ENCODE assay signal across 8 cellular contexts in genomic region chr11:47564933-47565339, GRCh38. TPM values are rescaled to one million over a fixed set of nuclear protein-coding genes. Genes with fewer than 3 reads are reported as not detected.
DNase-seq lines count a peak whose midpoint lies in the region; ATAC-seq and TF ChIP-seq lines count a peak whose summit lies in the region.

No MANE protein-coding gene starts in this region.

- H3K36me3 ChIP-seq in SK-N-MC (ENCODE audit: insufficient read depth, low read length): no peaks in the 10 kb centered on the region; the same call in 1 of the 2 replicates

- no peak for TF ChIP-seq CTCF in fibroblast of the aortic adventitia (IDR thresholded peaks at IDR 0.05; ENCODE audit: insufficient read depth, low read length)
- TF ChIP-seq CTCF in retinal pigment epithelial cell (conservative IDR thresholded peaks at IDR 0.05; ENCODE audit: low read depth, low read length): no peak

- no peak overlapping the region for H3K27ac ChIP-seq in SK-N-MC

- H3K9me3 ChIP-seq in SK-N-MC (ENCODE audit: low read depth, low read length): no peaks in the 10 kb centered on the region

- H3K9me3 Mint-ChIP-seq in activated CD4-positive, alpha-beta T cell treated with anti-CD3 and anti-CD28 coated beads for 36 hours (ENCODE audit: low read depth): no peaks in the 10 kb centered on the region

- peak overlapping the region; percentile 80 for H3K9ac ChIP-seq in SK-N-MC (ENCODE audit: insufficient read length)

- intact Hi-C loops in activated CD4-positive, alpha-beta T cell treated with anti-CD3 and anti-CD28 coated beads for 36 hours (cut with DNase I, micrococcal nuclease): loop anchor here in 1 of 2 experiments (1.0 kb wide), 3 partner anchors 12 to 77 kb away; partner anchors contain the start of genes CELF1, KBTBD4 and MTCH2

- no peak for DNase-seq in activated CD4-positive, alpha-beta T cell treated with anti-CD3 and anti-CD28 coated beads for 36 hours
- no peak for DNase-seq in activated CD4-positive, alpha-beta T cell treated with anti-CD3 and anti-CD28 coated beads, Interleukin-2, amount 50 U/mL, for 4 hours
- no peak for DNase-seq in SK-N-MC (ENCODE audit: low read depth, low spot score)
- no peak for DNase-seq in fibroblast of the aortic adventitia (ENCODE audit: low read depth)
- DNase-seq in retinal pigment epithelial cell (ENCODE audit: low read depth): no peak
- no peak for DNase-seq in HK-2 (ENCODE audit: unreplicated experiment)

- H3K27me3 Mint-ChIP-seq in activated CD4-positive, alpha-beta T cell treated with anti-CD3 and anti-CD28 coated beads for 36 hours: no peaks in the 10 kb centered on the region

- H3K4me3 ChIP-seq in SK-N-MC (peak overlapping the region; percentile 73), fibroblast of the aortic adventitia (ENCODE audit: low read depth, low read length) (peak overlapping the region; percentile 87), retinal pigment epithelial cell (ENCODE audit: low read length) (peak overlapping the region; percentile 81)

- peak overlapping the region; percentile 82 for H3K27ac Mint-ChIP-seq in activated CD4-positive, alpha-beta T cell treated with anti-CD3 and anti-CD28 coated beads for 36 hours

- H3K36me3 Mint-ChIP-seq in activated CD4-positive, alpha-beta T cell treated with anti-CD3 and anti-CD28 coated beads for 36 hours (ENCODE audit: low read depth): peaks cover 8% of the 10 kb centered on the region

- CTCF ChIA-PET in activated CD4-positive, alpha-beta T cell treated with anti-CD3 and anti-CD28 coated beads for 36 hours (lab: Charles Lee): interaction anchor here (0.6 to 3.0 kb wide), 9 partner anchors 11 to 361 kb away, joined by 3 to 47 read pairs (median 3); partner anchors contain the start of gene CELF1

- no peak for ATAC-seq in activated CD4-positive, alpha-beta T cell treated with anti-CD3 and anti-CD28 coated beads for 36 hours
- ATAC-seq in HG02763 (IDR thresholded peaks at IDR 0.05; ENCODE audit: unreplicated experiment) (no peak), HG02981 (IDR thresholded peaks at IDR 0.05; ENCODE audit: unreplicated experiment) (no peak)

- POLR2A ChIA-PET in activated CD4-positive, alpha-beta T cell treated with anti-CD3 and anti-CD28 coated beads for 36 hours (lab: Charles Lee): interaction anchor here (0.6 to 2.0 kb wide), 5 partner anchors 10 to 55 kb away, joined by 3 to 14 read pairs (median 7); partner anchors contain the start of genes KBTBD4 and NDUFS3

- peaks cover 28% of the 10 kb centered on the region for H3K4me1 Mint-ChIP-seq in activated CD4-positive, alpha-beta T cell treated with anti-CD3 and anti-CD28 coated beads for 36 hours

- peak overlapping the region; percentile 82 for H3K4me3 Mint-ChIP-seq in activated CD4-positive, alpha-beta T cell treated with anti-CD3 and anti-CD28 coated beads for 36 hours

RNA-seq across cellular contexts. Expression of gene PTPMT1, which starts 0.5 kb away (rescaled TPM):
- 10 to 100 TPM; 35.6 to 41.5 TPM for total RNA-seq in activated CD4-positive, alpha-beta T cell treated with anti-CD3 and anti-CD28 coated beads for 36 hours
- 25.6 and 44.1 TPM in 2 replicates for total RNA-seq in fibroblast of the aortic adventitia (ENCODE audit: low replicate concordance)

RNA-seq across cellular contexts. Expression of gene CELF1, which starts 12.0 kb away (rescaled TPM):
- total RNA-seq in activated CD4-positive, alpha-beta T cell treated with anti-CD3 and anti-CD28 coated beads for 36 hours: 100 to 1,000 TPM; 132 to 143 TPM
- 63.2 and 103 TPM in 2 replicates for total RNA-seq in fibroblast of the aortic adventitia (ENCODE audit: low replicate concordance)

RNA-seq across cellular contexts. Expression of gene KBTBD4, which starts 13.8 kb away (rescaled TPM):
- total RNA-seq in activated CD4-positive, alpha-beta T cell treated with anti-CD3 and anti-CD28 coated beads for 36 hours: 10 to 100 TPM; 11.9 to 18.4 TPM
- 28.4 and 29.9 TPM in 2 replicates for total RNA-seq in fibroblast of the aortic adventitia (ENCODE audit: low replicate concordance)

RNA-seq across cellular contexts. Expression of gene NDUFS3, which starts 13.9 kb away (rescaled TPM):
- total RNA-seq in activated CD4-positive, alpha-beta T cell treated with anti-CD3 and anti-CD28 coated beads for 36 hours: 100 to 1,000 TPM in 1 of 2 experiments, 10 to 100 TPM in 1; 96.9 to 108 TPM
- total RNA-seq in fibroblast of the aortic adventitia (ENCODE audit: low replicate concordance): 56.5 and 157 TPM in 2 replicates

RNA-seq across cellular contexts. Expression of gene FAM180B, which starts 21.5 kb away (rescaled TPM):
- under 1 TPM in 1 of 2 experiments, not detected in 1; 0.11 TPM for total RNA-seq in activated CD4-positive, alpha-beta T cell treated with anti-CD3 and anti-CD28 coated beads for 36 hours
- not detected in 2 replicates for total RNA-seq in fibroblast of the aortic adventitia (ENCODE audit: low replicate concordance)
